ENCODE assay signal across 8 cellular contexts in the genomic region with DNA sequence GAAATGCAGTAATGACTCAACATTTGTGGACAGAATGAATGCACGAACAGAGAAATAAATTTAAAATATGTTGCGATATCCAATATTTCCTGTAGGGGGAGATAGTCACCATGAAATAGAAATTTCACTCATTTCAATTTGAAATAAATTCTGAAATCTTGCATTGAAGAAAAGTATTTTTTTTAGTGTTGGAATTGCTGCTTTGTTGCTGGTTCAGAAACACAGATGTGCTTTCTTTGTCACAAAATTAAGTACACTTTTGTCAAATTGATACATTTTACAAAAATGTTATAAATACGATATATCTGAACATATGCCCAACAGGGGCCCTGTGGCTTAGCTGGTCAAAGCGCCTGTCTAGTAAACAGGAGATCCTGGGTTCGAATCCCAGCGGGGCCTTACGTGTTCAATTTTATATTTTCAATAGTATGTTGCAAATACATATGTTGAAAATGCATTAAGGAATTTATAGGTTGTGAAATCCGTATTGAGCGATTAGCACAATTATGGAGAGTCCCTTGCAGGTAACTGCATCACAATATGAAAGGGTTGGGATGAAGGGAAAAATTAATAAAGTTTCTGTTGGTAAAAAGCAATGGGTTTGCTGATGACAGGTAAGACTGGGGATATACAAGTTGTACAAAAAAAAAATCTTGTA.
DNase-seq lines count a peak whose midpoint lies in the region; ATAC-seq lines count a peak whose summit lies in the region.

No MANE protein-coding gene starts in this region.

- ATAC-seq in HG02885 (IDR thresholded peaks at IDR 0.05; ENCODE audit: poor library complexity, unreplicated experiment), result no peak

- peak; percentile 48 for DNase-seq in stimulated activated CD4-positive, alpha-beta T cell treated with anti-CD3 and anti-CD28 coated beads, Interleukin-1b, Interleukin-23, amount 100 ng/mL, for 48 hours
- DNase-seq in stimulated activated CD4-positive, alpha-beta T cell treated with anti-CD3 and anti-CD28 coated beads, Interleukin-4, amount 100 ng/mL, for 4 hours, result no peak
- DNase-seq in NCI-H1092 treated with DMSO at 0.1 percent for 48 hours (lab: John Stamatoyannopoulos, UW) (peak; percentile 44), UCSD-AML1 (lab: John Stamatoyannopoulos, UW; ENCODE audit: unreplicated experiment) (peak; percentile 49), fibroblast of peridontal ligament (ENCODE audit: extremely low read depth) (peak; percentile 80), putamen (ENCODE audit: low spot score) (peak; percentile 49), DMS79 (lab: John Stamatoyannopoulos, UW) (no peak)

Comparison
In these comparisons a context has a peak if more than half of its experiments do, and no peak if none do; other contexts are left out.
1. DNase-seq: peak in stimulated activated CD4-positive, alpha-beta T cell treated with anti-CD3 and anti-CD28 coated beads, Interleukin-1b, Interleukin-23, amount 100 ng/mL, for 48 hours (single experiment), NCI-H1092 treated with DMSO at 0.1 percent for 48 hours (single experiment), UCSD-AML1 (single experiment), fibroblast of peridontal ligament (single experiment) and putamen (single experiment); none in stimulated activated CD4-positive, alpha-beta T cell treated with anti-CD3 and anti-CD28 coated beads, Interleukin-4, amount 100 ng/mL, for 4 hours (0 of 2) and DMS79 (single experiment).